11 cellular contexts compared by ENCODE assay signal in genomic region chr20:50646483-50646996, GRCh38. TPM values are rescaled to one million over a fixed set of nuclear protein-coding genes. Genes with fewer than 3 reads are reported as not detected.
A peak's percentile ranks its signal among the peaks of the same experiment; 100 is the strongest.
DNase-seq lines count a peak whose midpoint lies in the region; ATAC-seq, FAIRE-seq and TF ChIP-seq lines count a peak whose summit lies in the region.
"Had no signal": no experiment of that assay in that cellular context is flagged by ENCODE, and none has a peak within 500 bp of the region (broad histone marks: within the 10 kb centered on the region; RNA-seq: fewer than 3 reads in every experiment).

No MANE protein-coding gene starts in this region.

- POLR2A ChIA-PET in PC-3 (lab: Charles Lee; ENCODE audit: unreplicated experiment) = no interaction called here

- BruUV-seq in PC-3 (replicated peaks; lab: Mats Ljungman, UMichigan) = no TSS peak

- no peaks in the 10 kb centered on the region for H4K20me1 ChIP-seq in DOHH2 (ENCODE audit: control insufficient read depth, insufficient read depth, low read depth, low read length)
- no peaks in the 10 kb centered on the region for H4K20me1 ChIP-seq in PC-3 (ENCODE audit: low read length)

- CTCF ChIA-PET in PC-3 (lab: Charles Lee) = no interaction called here

- peaks cover 7% of the 10 kb centered on the region for H3K9me3 ChIP-seq in DOHH2 (ENCODE audit: control insufficient read depth, insufficient read depth, low read length)
- H3K9me3 ChIP-seq in PC-3 (ENCODE audit: low read length) = no peaks in the 10 kb centered on the region

- H3K79me2 ChIP-seq in DOHH2 (ENCODE audit: control insufficient read depth, low read length) (no peaks in the 10 kb centered on the region), PC-3 (ENCODE audit: low read length) (no peaks in the 10 kb centered on the region)

- H3K36me3 ChIP-seq in DOHH2 (ENCODE audit: control insufficient read depth, low read length) = no peaks in the 10 kb centered on the region
- H3K36me3 ChIP-seq in PC-3 (ENCODE audit: low read depth, low read length) = no peaks in the 10 kb centered on the region
- no peaks in the 10 kb centered on the region for H3K36me3 ChIP-seq in rectal smooth muscle tissue (ENCODE audit: control insufficient read depth, insufficient read depth, low read length)

- DNase-seq in PC-3 (peak; percentile 39), fibroblast of peridontal ligament (ENCODE audit: extremely low read depth) (peak; percentile 89), NCI-H345 treated with DMSO at 0.1 percent for 48 hours (lab: John Stamatoyannopoulos, UW; ENCODE audit: unreplicated experiment) (no peak), H54 (ENCODE audit: insufficient read length, low spot score) (no peak)
- DNase-seq: EL; NCI-H446; stimulated activated naive CD4-positive, alpha-beta T cell had no signal

- no peak overlapping the region for H2AFZ ChIP-seq in PC-3 (ENCODE audit: low read length)

- H3K4me1 ChIP-seq in DOHH2 (ENCODE audit: control insufficient read depth, low read length) = no peaks in the 10 kb centered on the region
- H3K4me1 ChIP-seq in PC-3 (ENCODE audit: insufficient read depth, low read length) = peaks cover 38% of the 10 kb centered on the region
- H3K4me1 ChIP-seq in rectal smooth muscle tissue (ENCODE audit: control insufficient read depth, insufficient read depth, low read length) = no peaks in the 10 kb centered on the region

- H3F3A ChIP-seq in DOHH2 (ENCODE audit: control insufficient read depth, insufficient read depth) (no peaks in the 10 kb centered on the region), PC-3 (ENCODE audit: low read length, unreplicated experiment) (peaks cover 6% of the 10 kb centered on the region)

- peak; percentile 42 for TF ChIP-seq CTCF in DOHH2 (IDR thresholded peaks at IDR 0.05; ENCODE audit: low read depth, low read length, poor library complexity, severe bottlenecking)
- peak; percentile 51 for TF ChIP-seq CTCF in PC-3 (conservative IDR thresholded peaks at IDR 0.05; ENCODE audit: low read depth, low read length)

- FAIRE-seq in H54 (lab: Jason Lieb, UNC) = no peak

- H3K4me2 ChIP-seq in DOHH2 (ENCODE audit: low read length) = no peak overlapping the region
- peak overlapping the region; percentile 48; the same call in 1 of the 2 replicates for H3K4me2 ChIP-seq in PC-3 (ENCODE audit: low read length)

- ATAC-seq in PC-3 (no peak), HG03354 (IDR thresholded peaks at IDR 0.05; ENCODE audit: poor library complexity, severe bottlenecking, unreplicated experiment) (no peak), GM21390 (IDR thresholded peaks at IDR 0.05; ENCODE audit: unreplicated experiment) (no peak)

- H3K4me3 ChIP-seq in DOHH2 (ENCODE audit: low read length) (no peak overlapping the region), PC-3 (ENCODE audit: low read length) (no peak overlapping the region), rectal smooth muscle tissue (ENCODE audit: low read length) (no peak overlapping the region)

- H3K27ac ChIP-seq in DOHH2 (ENCODE audit: low read depth, low read length) (no peak overlapping the region), PC-3 (ENCODE audit: low read length) (peak overlapping the region; percentile 75), rectal smooth muscle tissue (ENCODE audit: low read depth, low read length) (peak overlapping the region; percentile 55)

- TF ChIP-seq POLR2A in H54 (IDR thresholded peaks at IDR 0.05; ENCODE audit: low read depth, low read length) = no peak

- H3K27me3 ChIP-seq in DOHH2 (ENCODE audit: control insufficient read depth, low read length) = no peaks in the 10 kb centered on the region
- H3K27me3 ChIP-seq in PC-3 (ENCODE audit: low read length) = no peaks in the 10 kb centered on the region
- H3K27me3 ChIP-seq in rectal smooth muscle tissue (ENCODE audit: control insufficient read depth, insufficient read depth, low read length) = no peaks in the 10 kb centered on the region

- intact Hi-C loops in PC-3 (cut with micrococcal nuclease) = no loop called here

- H3K9ac ChIP-seq in PC-3 (ENCODE audit: low read length) (no peak overlapping the region), rectal smooth muscle tissue (ENCODE audit: low read length) (no peak overlapping the region)

- H3K9me2 ChIP-seq in DOHH2 (replicated peaks; ENCODE audit: control insufficient read depth, low read length) = no peaks in the 10 kb centered on the region
- no peaks in the 10 kb centered on the region for H3K9me2 ChIP-seq in PC-3 (replicated peaks; ENCODE audit: low read length)

RNA-seq across cellular contexts. Expression of gene RIPOR3, which starts 44.8 kb away (rescaled TPM):
- 0.04 TPM in 1 of 2 replicates, not detected in the other for total RNA-seq in PC-3 (2014; rRNA removed)

Comparison
In these comparisons a context has a peak if more than half of its experiments do, and no peak if none do; other contexts are left out.
1. DNase-seq: peak in PC-3 (single experiment) and fibroblast of peridontal ligament (single experiment); none in NCI-H345 treated with DMSO at 0.1 percent for 48 hours (single experiment) and H54 (single experiment).